ENCODE assay signal across 9 cellular contexts in genomic region chr4:26719954-26720552, GRCh38.
A peak's percentile ranks its signal among the peaks of the same experiment; 100 is the strongest.
DNase-seq lines count a peak whose midpoint lies in the region; ATAC-seq, FAIRE-seq and TF ChIP-seq lines count a peak whose summit lies in the region.
"Had no signal": no experiment of that assay in that cellular context is flagged by ENCODE, and none has a peak within 500 bp of the region (broad histone marks: within the 10 kb centered on the region; RNA-seq: fewer than 3 reads in every experiment).

No MANE protein-coding gene starts in this region.

- no peaks in the 10 kb centered on the region for H3K9me3 ChIP-seq in H1 (ENCODE audit: insufficient read depth in 2 of 2, low read depth in 1 of 2, low read length in 1 of 2)

- no peaks in the 10 kb centered on the region for H3K79me1 ChIP-seq in H1 (ENCODE audit: low read depth, low read length)

- H3K4me2 ChIP-seq in H1 (ENCODE audit: insufficient read depth in 1 of 2, low read depth in 2 of 2, low read length in 2 of 2) = no peak overlapping the region

- H3K79me2 ChIP-seq in H1 (ENCODE audit: control insufficient read depth in 1 of 2, insufficient read depth in 2 of 2, low read length in 2 of 2) = no peaks in the 10 kb centered on the region

- H3K27ac ChIP-seq in H1 (ENCODE audit: low read depth, low read length) = no peak overlapping the region

- CTCF ChIA-PET in H1 (lab: Charles Lee; ENCODE audit: partially characterized antibody) = interaction anchor here (0.7 to 7.4 kb wide), 16 partner anchors 9 to 800 kb away, joined by 3 to 73 read pairs (median 4); partner anchors contain the start of gene TBC1D19

- peak; percentile 64 to 85 for TF ChIP-seq RAD21 in H1 (IDR thresholded peaks at IDR 0.05 in 1 of 2, conservative IDR thresholded peaks at IDR 0.05 in 1 of 2; ENCODE audit: low read depth in 2 of 2, low read length in 2 of 2)

- no peak overlapping the region for H2AFZ ChIP-seq in H1 (ENCODE audit: low read length)

- H2BK20ac ChIP-seq in H1 (ENCODE audit: low read length) = no peak overlapping the region

- no peak overlapping the region for H3K18ac ChIP-seq in H1 (ENCODE audit: extremely low read depth, low read length)

- H3K36me3 ChIP-seq in H1 (ENCODE audit: control insufficient read depth in 2 of 4, insufficient read depth in 4 of 4, low read length in 3 of 4) = no peaks in the 10 kb centered on the region

- H3K23me2 ChIP-seq in H1 (ENCODE audit: low read depth, low read length) = no peaks in the 10 kb centered on the region

- H2BK15ac ChIP-seq in H1 (ENCODE audit: low read length) = no peak overlapping the region

- no peak overlapping the region for H2BK120ac ChIP-seq in H1 (replicated peaks; ENCODE audit: low read depth, low read length)

- H4K5ac ChIP-seq in H1 (ENCODE audit: insufficient read length, low read depth, low read length) = no peak overlapping the region

- no peak overlapping the region for H3K56ac ChIP-seq in H1 (replicated peaks; ENCODE audit: insufficient read length, low read depth, low read length)

- POLR2A ChIA-PET in H1 (lab: Charles Lee; ENCODE audit: partially characterized antibody) = no interaction called here

- no peak overlapping the region for H3K23ac ChIP-seq in H1 (ENCODE audit: insufficient read length)

- FAIRE-seq in H1 (lab: Jason Lieb, UNC) (no peak), urothelium cell line (lab: Jason Lieb, UNC) (no peak)

- H3K4me3 ChIP-seq in H1 (ENCODE audit: extremely low read depth in 1 of 4, insufficient read depth in 2 of 4, low read depth in 3 of 4, low read length in 4 of 4) (no peak overlapping the region), retinal pigment epithelial cell (ENCODE audit: low read length) (no peak overlapping the region)

- WGBS in H1 (ENCODE audit: extremely low coverage in 1 of 2, insufficient coverage in 1 of 2, insufficient read length in 1 of 2, insufficient replicate concordance in 2 of 2, low coverage in 1 of 2, low lambda C conversion rate in 2 of 2, missing lambda C conversion rate in 1 of 2), 2 experiments = 11% methylated on average over 1 of the region's 1 CpG; no CpG with 5 or more reads in 1 of the 2 experiments

- no peak for TF ChIP-seq POLR2A in H1 (IDR thresholded peaks at IDR 0.05; ENCODE audit: control extremely low read depth in 1 of 2, low read depth in 2 of 2, low read length in 2 of 2)

- no peaks in the 10 kb centered on the region for H3K27me3 ChIP-seq in H1 (replicated peaks in 1 of 4; ENCODE audit: control insufficient read depth in 3 of 4, extremely low read depth in 1 of 4, insufficient read depth in 3 of 4, low read length in 3 of 4)

- no peak for TF ChIP-seq EP300 in H1 (IDR thresholded peaks at IDR 0.05; ENCODE audit: borderline replicate concordance in 1 of 2, low read depth in 2 of 2, low read length in 2 of 2)

- H3K14ac ChIP-seq in H1 (ENCODE audit: insufficient read length) = no peak overlapping the region

- TF ChIP-seq CTCF in H1 (IDR thresholded peaks at IDR 0.05; ENCODE audit: control extremely low read depth in 1 of 3, insufficient read depth in 1 of 3, low read depth in 1 of 3, low read length in 3 of 3) (peak in 2 of 3 experiments; percentile 38 to 51; a peak in 2 of 4 replicates), retinal pigment epithelial cell (conservative IDR thresholded peaks at IDR 0.05; ENCODE audit: low read depth, low read length) (peak; percentile 63)

- no peak overlapping the region for H3K9ac ChIP-seq in H1 (replicated peaks in 1 of 4; ENCODE audit: extremely low read depth in 1 of 4, low read depth in 3 of 4, low read length in 3 of 4)

- H4K91ac ChIP-seq in H1 (replicated peaks; ENCODE audit: insufficient read length, low read length) = no peak overlapping the region

- H4K20me1 ChIP-seq in H1 (replicated peaks in 1 of 2; ENCODE audit: control insufficient read depth in 1 of 2, insufficient read depth in 2 of 2, low read length in 2 of 2) = no peaks in the 10 kb centered on the region

- ATAC-seq in HG02970 (IDR thresholded peaks at IDR 0.05; ENCODE audit: low FRiP score, unreplicated experiment) (no peak), GM18870 (IDR thresholded peaks at IDR 0.05; ENCODE audit: unreplicated experiment) (no peak)

- H2BK5ac ChIP-seq in H1 (ENCODE audit: low read depth, low read length) = no peak overlapping the region

- no peak overlapping the region for H2BK12ac ChIP-seq in H1 (ENCODE audit: low read depth, low read length)

- H2AK5ac ChIP-seq in H1 (ENCODE audit: low read depth, low read length) = no peak overlapping the region

- H3K4me1 ChIP-seq in H1 (replicated peaks in 1 of 4; ENCODE audit: control insufficient read depth in 3 of 4, insufficient read depth in 4 of 4, low read length in 3 of 4) = no peaks in the 10 kb centered on the region

- no peak overlapping the region for H4K8ac ChIP-seq in H1 (ENCODE audit: extremely low read depth, insufficient read depth, low read length)

- DNase-seq in NCI-H1417 (lab: John Stamatoyannopoulos, UW) (peak in 2 of 3 experiments; percentile 30 to 40), NCI-H1417 treated with DMSO at 0.1 percent for 48 hours (lab: John Stamatoyannopoulos, UW) (no peak), NCI-H2081 treated with DMSO at 0.1 percent for 48 hours (lab: John Stamatoyannopoulos, UW) (peak; percentile 15), H1 (ENCODE audit: low read depth in 1 of 2, low spot score in 2 of 2) (no peak), retinal pigment epithelial cell (ENCODE audit: low read depth) (no peak), urothelium cell line (ENCODE audit: low spot score) (no peak)
- DNase-seq: CD4-positive, CD25-positive, alpha-beta regulatory T cell had no signal

- H3K4ac ChIP-seq in H1 (replicated peaks; ENCODE audit: insufficient read length, low read depth, low read length) = no peak overlapping the region

TF ChIP-seq in H1, 55 proteins besides CTCF, POLR2A, EP300 and RAD21:
- TF ChIP-seq SIRT6 (IDR thresholded peaks at IDR 0.05; ENCODE audit: low read length) (no peak), CTBP2 (IDR thresholded peaks at IDR 0.05; ENCODE audit: borderline replicate concordance, insufficient read depth, insufficient read length, low read length) (no peak), EZH2 (IDR thresholded peaks at IDR 0.05; ENCODE audit: low read depth, low read length, severe bottlenecking) (no peak)

Comparison
In these comparisons a context has a peak if more than half of its experiments do, and no peak if none do; other contexts are left out.
1. DNase-seq: peak in NCI-H1417 (2 of 3) and NCI-H2081 treated with DMSO at 0.1 percent for 48 hours (single experiment); none in NCI-H1417 treated with DMSO at 0.1 percent for 48 hours (single experiment), H1 (0 of 2), retinal pigment epithelial cell (single experiment) and urothelium cell line (single experiment).